In the genomic region with DNA sequence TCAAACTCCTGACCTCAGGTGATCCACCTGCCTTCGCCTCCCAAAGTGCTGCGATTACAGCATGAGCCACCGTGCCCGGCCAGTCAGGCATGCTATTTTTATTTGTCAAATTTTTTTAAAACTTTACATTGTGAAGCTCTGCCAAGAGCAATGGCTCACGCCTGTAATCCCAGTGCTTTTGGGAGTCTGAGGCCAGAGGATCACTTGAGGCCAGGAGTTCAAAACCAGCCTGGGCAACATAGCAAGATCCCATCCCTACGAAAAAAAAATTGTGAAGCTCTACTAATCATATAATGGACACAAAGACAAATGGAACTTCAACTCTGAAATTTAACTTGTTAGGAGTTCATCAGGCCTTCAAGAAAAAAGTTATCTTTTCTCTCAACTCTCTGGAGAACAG, we compare ENCODE assay signal across 11 cellular contexts. TPM values are rescaled to one million over a fixed set of nuclear protein-coding genes. Genes with fewer than 3 reads are reported as not detected.
DNase-seq lines count a peak whose midpoint lies in the region; ATAC-seq and TF ChIP-seq lines count a peak whose summit lies in the region.
"Had no signal": no experiment of that assay in that cellular context is flagged by ENCODE, and none has a peak within 500 bp of the region (broad histone marks: within the 10 kb centered on the region; RNA-seq: fewer than 3 reads in every experiment).

No MANE protein-coding gene starts in this region.

- peak overlapping the region; percentile 97 for H3K27ac Mint-ChIP-seq in activated CD4-positive, alpha-beta memory T cell treated with anti-CD3 and anti-CD28 coated beads for 36 hours
- H3K27ac Mint-ChIP-seq in type B pancreatic cell: peak overlapping the region; percentile 97

- no peaks in the 10 kb centered on the region for H3K27me3 Mint-ChIP-seq in activated CD4-positive, alpha-beta memory T cell treated with anti-CD3 and anti-CD28 coated beads for 36 hours
- no peaks in the 10 kb centered on the region for H3K27me3 Mint-ChIP-seq in type B pancreatic cell

- intact Hi-C loops in left ventricle myocardium inferior (cut with micrococcal nuclease): no loop called here
- intact Hi-C loops in Right ventricle myocardium inferior (cut with DNase I): no loop called here
- intact Hi-C loops in activated CD4-positive, alpha-beta memory T cell treated with anti-CD3 and anti-CD28 coated beads for 36 hours (cut with micrococcal nuclease): no loop called here

- peaks cover 6% of the 10 kb centered on the region for H3K36me3 ChIP-seq in left ventricle myocardium inferior
- H3K36me3 ChIP-seq: ovary had no signal

- peak overlapping the region; percentile 97 for H3K4me3 Mint-ChIP-seq in activated CD4-positive, alpha-beta memory T cell treated with anti-CD3 and anti-CD28 coated beads for 36 hours
- peak overlapping the region; percentile 98 for H3K4me3 Mint-ChIP-seq in type B pancreatic cell

- DNase-seq in left ventricle myocardium inferior (no peak), Right ventricle myocardium inferior (ENCODE audit: missing footprints) (no peak), mesenteric fat pad (ENCODE audit: low spot score) (peak; percentile 26), type B pancreatic cell (ENCODE audit: extremely low spot score, unreplicated experiment) (no peak), OCI-M2 (lab: John Stamatoyannopoulos, UW; ENCODE audit: unreplicated experiment) (no peak), Ammon's horn (ENCODE audit: low spot score) (no peak)
- DNase-seq in activated CD4-positive, alpha-beta memory T cell treated with anti-CD3 and anti-CD28 coated beads for 36 hours: no peak
- DNase-seq: head of caudate nucleus, NCI-H345 had no signal

- peaks cover 8% of the 10 kb centered on the region for H3K36me3 Mint-ChIP-seq in activated CD4-positive, alpha-beta memory T cell treated with anti-CD3 and anti-CD28 coated beads for 36 hours
- H3K36me3 Mint-ChIP-seq in type B pancreatic cell: peaks cover 14% of the 10 kb centered on the region

- ATAC-seq in Right ventricle myocardium inferior: no peak
- no peak for ATAC-seq in HG02970 (IDR thresholded peaks at IDR 0.05; ENCODE audit: low FRiP score, unreplicated experiment)

- POLR2A ChIA-PET in activated CD4-positive, alpha-beta memory T cell treated with anti-CD3 and anti-CD28 coated beads for 36 hours (lab: Charles Lee): no interaction called here

- peaks cover 22% of the 10 kb centered on the region for H3K4me1 ChIP-seq in left ventricle myocardium inferior

- H3K9me3 Mint-ChIP-seq in activated CD4-positive, alpha-beta memory T cell treated with anti-CD3 and anti-CD28 coated beads for 36 hours: no peaks in the 10 kb centered on the region
- H3K9me3 Mint-ChIP-seq in type B pancreatic cell: no peaks in the 10 kb centered on the region

- H3K27ac ChIP-seq in left ventricle myocardium inferior (replicated peaks): peak overlapping the region; percentile 96

- TF ChIP-seq CTCF in left ventricle myocardium inferior (IDR thresholded peaks at IDR 0.05; ENCODE audit: borderline replicate concordance): no peak
- TF ChIP-seq CTCF in type B pancreatic cell (conservative IDR thresholded peaks at IDR 0.05): no peak

- CTCF ChIA-PET in activated CD4-positive, alpha-beta memory T cell treated with anti-CD3 and anti-CD28 coated beads for 36 hours (lab: Charles Lee): interaction anchor here (1.2 to 1.4 kb wide), 3 partner anchors 24 to 31 kb away, joined by 3 to 8 read pairs (median 3); no protein-coding TSS in a partner anchor

- peaks cover 38% of the 10 kb centered on the region for H3K4me1 Mint-ChIP-seq in activated CD4-positive, alpha-beta memory T cell treated with anti-CD3 and anti-CD28 coated beads for 36 hours (ENCODE audit: low read depth)
- H3K4me1 Mint-ChIP-seq in type B pancreatic cell (ENCODE audit: unreplicated experiment): peaks cover 19% of the 10 kb centered on the region

- no peaks in the 10 kb centered on the region for H3K9me3 ChIP-seq in left ventricle myocardium inferior (replicated peaks)
- H3K9me3 ChIP-seq: ovary had no signal

- no peaks in the 10 kb centered on the region for H3K27me3 ChIP-seq in left ventricle myocardium inferior (ENCODE audit: low read depth)
- H3K27me3 ChIP-seq: ovary had no signal

- no peak overlapping the region for H3K4me3 ChIP-seq in left ventricle myocardium inferior

RNA-seq across cellular contexts. Expression of a gene that starts 1.9 kb away (rescaled TPM):
- 63.1 TPM for total RNA-seq in left ventricle myocardium inferior
- 56.7 TPM for total RNA-seq in Right ventricle myocardium inferior
- 10 to 100 TPM; 42.2 to 51.4 TPM for total RNA-seq in activated CD4-positive, alpha-beta memory T cell treated with anti-CD3 and anti-CD28 coated beads for 36 hours
- total RNA-seq in mesenteric fat pad: 49.0 TPM
- total RNA-seq in type B pancreatic cell (ENCODE audit: low replicate concordance): 49.1 and 59.0 TPM in 2 replicates

RNA-seq across cellular contexts. Expression of a gene that starts 5.6 kb away (rescaled TPM):
- not detected for total RNA-seq in left ventricle myocardium inferior
- not detected for total RNA-seq in Right ventricle myocardium inferior
- not detected for total RNA-seq in activated CD4-positive, alpha-beta memory T cell treated with anti-CD3 and anti-CD28 coated beads for 36 hours
- total RNA-seq in mesenteric fat pad: not detected
- total RNA-seq in type B pancreatic cell (ENCODE audit: low replicate concordance): not detected in 2 replicates

RNA-seq across cellular contexts. Expression of a gene that starts 26.1 kb away (rescaled TPM):
- total RNA-seq in left ventricle myocardium inferior (not detected), Right ventricle myocardium inferior (not detected), mesenteric fat pad (not detected), type B pancreatic cell (ENCODE audit: low replicate concordance) (0.27 and 0.29 TPM in 2 replicates)
- total RNA-seq in activated CD4-positive, alpha-beta memory T cell treated with anti-CD3 and anti-CD28 coated beads for 36 hours: under 1 TPM; 0.34 to 0.69 TPM
- total RNA-seq: ovary had no signal

RNA-seq across cellular contexts. Expression of a gene that starts 30.6 kb away (rescaled TPM):
- total RNA-seq in left ventricle myocardium inferior: 0.93 TPM
- 0.92 TPM for total RNA-seq in Right ventricle myocardium inferior
- under 1 TPM in 1 of 2 experiments, not detected in 1; 0.07 TPM for total RNA-seq in activated CD4-positive, alpha-beta memory T cell treated with anti-CD3 and anti-CD28 coated beads for 36 hours
- 0.13 TPM for total RNA-seq in mesenteric fat pad
- 3.5 and 22.7 TPM in 2 replicates for total RNA-seq in type B pancreatic cell (ENCODE audit: low replicate concordance)

RNA-seq across cellular contexts. Expression of a gene that starts 50.7 kb away (rescaled TPM):
- 4.2 TPM for total RNA-seq in left ventricle myocardium inferior
- 6.4 TPM for total RNA-seq in Right ventricle myocardium inferior
- 10 to 100 TPM; 78.9 to 88.4 TPM for total RNA-seq in activated CD4-positive, alpha-beta memory T cell treated with anti-CD3 and anti-CD28 coated beads for 36 hours
- 26.5 TPM for total RNA-seq in mesenteric fat pad
- 0.52 and 1.8 TPM in 2 replicates for total RNA-seq in type B pancreatic cell (ENCODE audit: low replicate concordance)
